34 cellular contexts compared by ENCODE assay signal in the genomic region with DNA sequence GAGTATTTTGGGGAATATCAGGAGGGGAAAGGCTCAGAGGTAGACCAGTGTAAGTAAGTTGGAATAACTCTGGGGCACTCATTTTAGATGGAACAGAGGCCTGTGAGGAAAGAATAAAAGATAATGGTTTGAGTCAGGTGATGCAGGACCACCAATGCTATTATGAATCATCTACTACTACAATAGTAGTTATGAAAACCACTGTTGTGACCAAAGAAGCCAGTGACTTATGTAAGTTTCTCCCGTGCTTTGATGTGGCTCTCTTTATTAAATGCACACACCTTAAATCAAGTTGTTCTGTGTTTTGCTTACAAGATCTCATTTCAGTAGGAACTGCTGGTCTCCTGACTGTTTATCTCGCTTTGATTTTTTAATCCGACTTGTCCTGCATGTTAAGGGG. TPM values are rescaled to one million over a fixed set of nuclear protein-coding genes. Genes with fewer than 3 reads are reported as not detected.
"Had no signal": no experiment of that assay in that cellular context is flagged by ENCODE, and none has a peak within 500 bp of the region (broad histone marks: within the 10 kb centered on the region; RNA-seq: fewer than 3 reads in every experiment).

No MANE protein-coding gene starts in this region.

- H3K27ac ChIP-seq: ascending aorta, cardiac muscle cell, KMS-11, SJCRH30, SK-N-MC had no signal

- H3K36me3 Mint-ChIP-seq: activated naive CD8-positive, alpha-beta T cell had no signal

- DNase-seq: activated CD4-positive, alpha-beta T cell treated with anti-CD3 and anti-CD28 coated beads, Interleukin-2, amount 10 ng/mL, durations not matched to agents 24 days and 14 days; activated CD4-positive, alpha-beta T cell treated with anti-CD3 and anti-CD28 coated beads, Interleukin-2, amount 50 U/mL, for 4 hours; activated CD8-positive, alpha-beta memory T cell treated with anti-CD3 and anti-CD28 coated beads, Interleukin-2, amount 50 U/mL, for 4 hours; activated gamma-delta T cell; activated naive CD4-positive, alpha-beta T cell treated with anti-CD3 and anti-CD28 coated beads for 36 hours; activated T-cell treated with anti-CD3 and anti-CD28 coated beads, Interleukin-2, amount 50 U/mL, for 48 hours; amygdala; NCI-H1092 treated with DMSO at 0.1 percent for 48 hours; NCI-H1417; NCI-H146; NCI-H187 treated with DMSO at 0.1 percent for 48 hours; NCI-H2081; NCI-H2171 treated with DMSO at 0.1 percent for 48 hours; NCI-H2227 treated with DMSO at 0.1 percent for 48 hours; NCI-H446; NCI-H510A treated with DMSO at 0.1 percent for 48 hours; NCI-H526 treated with DMSO at 0.1 percent for 48 hours; NCI-H774; SHP77; SJCRH30 had no signal

- H3K36me3 ChIP-seq: ascending aorta, cardiac muscle cell, SJCRH30 had no signal

- H3K4me3 ChIP-seq: ascending aorta, cardiac muscle cell, SJCRH30, SK-N-MC had no signal

- ATAC-seq: Panc1 had no signal

- H3K4me2 ChIP-seq: KMS-11 had no signal

- H3K27ac Mint-ChIP-seq: activated CD4-positive, alpha-beta T cell treated with anti-CD3 and anti-CD28 coated beads, Interleukin-2, amount 10 ng/mL, durations not matched to agents 24 days and 14 days; activated naive CD4-positive, alpha-beta T cell treated with anti-CD3 and anti-CD28 coated beads for 36 hours; activated naive CD8-positive, alpha-beta T cell; activated T-helper 2 cell treated with anti-CD3 and anti-CD28 coated beads, Interferon-gamma antibody, Interleukin-2, Interleukin-4, amounts not matched to agents 10 μg/mL and 5 μg/mL and 100 μg/mL, durations not matched to agents 14 hours and 24 hours and 36 hours; T-helper 1 cell treated with Interleukin-12 subunit alpha and Interleukin-12 subunit beta and Interleukin-4 antibody, amounts not matched to agents 30 μg/mL and 1 μg/mL, for 36 hours; T-helper 2 cell treated with Interferon-gamma antibody and Interleukin-4, amounts not matched to agents 5 μg/mL and 100 μg/mL, for 36 hours had no signal

- H3K9ac ChIP-seq: KMS-11 had no signal

- H3K4me1 Mint-ChIP-seq: central memory CD8-positive, alpha-beta T cell had no signal

- H3K9me3 Mint-ChIP-seq: activated CD4-positive, alpha-beta T cell treated with anti-CD3 and anti-CD28 coated beads, Interleukin-2, amount 10 ng/mL, durations not matched to agents 24 days and 14 days; activated naive CD4-positive, alpha-beta T cell treated with anti-CD3 and anti-CD28 coated beads for 36 hours; activated T-helper 2 cell treated with anti-CD3 and anti-CD28 coated beads, Interferon-gamma antibody, Interleukin-2, Interleukin-4, amounts not matched to agents 10 μg/mL and 5 μg/mL and 100 μg/mL, durations not matched to agents 14 hours and 24 hours and 36 hours; central memory CD8-positive, alpha-beta T cell; T-helper 1 cell treated with Interleukin-12 subunit alpha and Interleukin-12 subunit beta and Interleukin-4 antibody, amounts not matched to agents 30 μg/mL and 1 μg/mL, for 36 hours; T-helper 2 cell treated with Interferon-gamma antibody and Interleukin-4, amounts not matched to agents 5 μg/mL and 100 μg/mL, for 36 hours had no signal

- H3K4me3 Mint-ChIP-seq: activated CD4-positive, alpha-beta T cell treated with anti-CD3 and anti-CD28 coated beads, Interleukin-2, amount 10 ng/mL, durations not matched to agents 24 days and 14 days; activated naive CD4-positive, alpha-beta T cell treated with anti-CD3 and anti-CD28 coated beads for 36 hours; activated naive CD8-positive, alpha-beta T cell; central memory CD8-positive, alpha-beta T cell; T-helper 1 cell treated with Interleukin-12 subunit alpha and Interleukin-12 subunit beta and Interleukin-4 antibody, amounts not matched to agents 30 μg/mL and 1 μg/mL, for 36 hours; T-helper 2 cell treated with Interferon-gamma antibody and Interleukin-4, amounts not matched to agents 5 μg/mL and 100 μg/mL, for 36 hours had no signal

- H3K27me3 ChIP-seq: ascending aorta, cardiac muscle cell, SJCRH30 had no signal

- H3K9me3 ChIP-seq: ascending aorta, SJCRH30 had no signal

- FAIRE-seq: TTC549 had no signal

- H3K4me1 ChIP-seq: ascending aorta, SJCRH30 had no signal

- H3K27me3 Mint-ChIP-seq: activated naive CD8-positive, alpha-beta T cell; central memory CD8-positive, alpha-beta T cell had no signal

RNA-seq across cellular contexts. Expression of gene GUCA1C, which starts 13.1 kb away (rescaled TPM):
- total RNA-seq: activated CD4-positive, alpha-beta T cell treated with anti-CD3 and anti-CD28 coated beads, Interleukin-2, amount 10 ng/mL, durations not matched to agents 24 days and 14 days; activated naive CD4-positive, alpha-beta T cell treated with anti-CD3 and anti-CD28 coated beads for 36 hours; activated T-helper 2 cell treated with anti-CD3 and anti-CD28 coated beads, Interferon-gamma antibody, Interleukin-2, Interleukin-4, amounts not matched to agents 10 μg/mL and 5 μg/mL and 100 μg/mL, durations not matched to agents 14 hours and 24 hours and 36 hours; ascending aorta; cardiac muscle cell; chondrocyte; LHCN-M2; RPMI7951; SJCRH30 had no signal
- polyA plus RNA-seq: cardiac muscle cell had no signal
